6 cellular contexts compared by ENCODE assay signal in the genomic region with DNA sequence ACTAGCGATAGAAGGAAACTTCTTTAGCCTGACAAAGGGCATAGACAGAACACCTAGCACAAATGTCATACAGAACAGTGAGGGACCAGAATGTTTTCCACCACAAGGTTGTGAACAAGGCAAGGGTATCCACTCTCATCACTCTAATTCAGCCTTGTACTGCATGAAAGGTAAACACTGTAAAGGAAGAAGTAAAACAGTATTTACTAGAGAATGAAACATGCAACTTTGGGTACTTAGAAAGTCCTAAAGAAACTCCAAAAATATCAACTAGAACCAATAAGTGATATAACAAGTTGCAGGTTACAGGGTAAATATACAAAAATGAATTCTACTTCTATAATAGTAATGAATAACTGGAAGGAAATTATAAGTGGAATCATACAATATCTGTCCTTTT.
"Had no signal": no experiment of that assay in that cellular context is flagged by ENCODE, and none has a peak within 500 bp of the region (broad histone marks: within the 10 kb centered on the region; RNA-seq: fewer than 3 reads in every experiment).

No MANE protein-coding gene starts in this region.

- DNase-seq: GM23248, GOT3, H9, HCEC 1CT, KBM-7 had no signal

- H3K4me3 ChIP-seq: GM23248 had no signal

- H2AFZ ChIP-seq: GM23248 had no signal

- H3K9ac ChIP-seq: GM23248 had no signal

- FAIRE-seq: HTR-8/SVneo had no signal

- H3K27ac ChIP-seq: GM23248 had no signal
